8 cellular contexts compared by ENCODE assay signal in the genomic region with DNA sequence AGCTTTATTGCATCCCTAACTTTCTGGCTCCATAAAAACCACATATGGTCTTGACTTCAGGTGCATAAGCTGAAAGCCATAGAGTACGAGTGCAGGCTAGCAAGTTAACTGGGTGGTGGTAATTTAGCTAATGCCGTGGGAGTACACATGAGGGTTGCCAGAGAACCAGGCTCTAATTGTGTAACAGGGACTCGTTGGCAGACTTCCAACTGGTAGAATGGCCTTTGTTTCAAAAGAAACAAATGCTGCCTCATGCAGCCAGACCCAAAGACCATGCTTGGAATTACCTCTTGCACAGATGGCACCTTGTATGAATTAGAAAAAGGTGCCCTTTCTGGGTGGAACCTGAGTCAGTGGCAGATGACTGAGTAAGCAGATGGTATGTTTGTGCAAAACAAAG.
A peak's percentile ranks its signal among the peaks of the same experiment; 100 is the strongest.
DNase-seq lines count a peak whose midpoint lies in the region; ATAC-seq and TF ChIP-seq lines count a peak whose summit lies in the region.

No MANE protein-coding gene starts in this region.

- no peaks in the 10 kb centered on the region for H3K36me3 Mint-ChIP-seq in endodermal cell (ENCODE audit: low read depth)

- H3K4me3 ChIP-seq in brain microvascular endothelial cell (ENCODE audit: low read depth, low read length) (no peak overlapping the region), lung (no peak overlapping the region), endodermal cell (ENCODE audit: low read length) (no peak overlapping the region)

- peaks cover 2% of the 10 kb centered on the region for H3K27me3 Mint-ChIP-seq in endodermal cell (ENCODE audit: insufficient read depth)

- H3K4me1 ChIP-seq in lung (ENCODE audit: control insufficient read depth in 2 of 2, insufficient read depth in 2 of 2, low read length in 2 of 2) (peaks cover 3 to 11% of the 10 kb centered on the region in 2 donors), endodermal cell (ENCODE audit: control insufficient read depth, insufficient read depth, low read length) (no peaks in the 10 kb centered on the region)

- H3K9me3 Mint-ChIP-seq in endodermal cell, result peaks cover 6% of the 10 kb centered on the region

- DNase-seq in COR-L47 (lab: John Stamatoyannopoulos, UW) (peak; percentile 93), NCI-H2029 treated with DMSO at 0.1 percent for 48 hours (lab: John Stamatoyannopoulos, UW) (peak; percentile 78), brain microvascular endothelial cell (peak; percentile 17), lung (ENCODE audit: low spot score) (peak; percentile 56), endodermal cell (no peak), NAMALWA (ENCODE audit: low spot score) (no peak)
- DNase-seq in activated effector memory CD4-positive, alpha-beta T cell treated with Interleukin-2 at 50 U/mL for 16 hours, result no peak

- TF ChIP-seq CTCF in brain microvascular endothelial cell (IDR thresholded peaks at IDR 0.05; ENCODE audit: low read depth, low read length, missing control alignments) (no peak), lung (IDR thresholded peaks at IDR 0.05; ENCODE audit: control extremely low read depth, extremely low read depth) (no peak), endodermal cell (conservative IDR thresholded peaks at IDR 0.05) (no peak)

- no peak overlapping the region for H3K27ac Mint-ChIP-seq in endodermal cell

- H3K9me3 ChIP-seq in lung (ENCODE audit: control insufficient read depth in 2 of 2, insufficient read depth in 1 of 2, low read length in 1 of 2) (no peaks in the 10 kb centered on the region), endodermal cell (ENCODE audit: control insufficient read depth, low read length) (peaks cover 7% of the 10 kb centered on the region)

- H3K4me1 Mint-ChIP-seq in endodermal cell, result peaks cover 4% of the 10 kb centered on the region

- H3K9ac ChIP-seq in endodermal cell (ENCODE audit: extremely low read depth, low read length, poor library complexity, severe bottlenecking), result no peak overlapping the region

- H3K27ac ChIP-seq in brain microvascular endothelial cell (no peak overlapping the region), lung (ENCODE audit: low read depth in 1 of 2, low read length in 1 of 2) (peak overlapping the region in 1 of 2 donors; percentile 70), endodermal cell (ENCODE audit: low read depth, low read length) (no peak overlapping the region)

- no peak for ATAC-seq in lung (ENCODE audit: insufficient read depth, low FRiP score)
- ATAC-seq in HG03108 (IDR thresholded peaks at IDR 0.05; ENCODE audit: unreplicated experiment), result no peak

- in situ Hi-C loops in brain microvascular endothelial cell (cut with HindIII; ENCODE audit: low pct_ligation_motif_present, low sequenced_read_pairs), result no loop called here

- no peaks in the 10 kb centered on the region for H3K27me3 ChIP-seq in brain microvascular endothelial cell (replicated peaks)
- no peaks in the 10 kb centered on the region for H3K27me3 ChIP-seq in lung (ENCODE audit: control insufficient read depth, insufficient read depth)
- H3K27me3 ChIP-seq in endodermal cell (ENCODE audit: control insufficient read depth, insufficient read depth, low read length, poor library complexity, severe bottlenecking), result no peaks in the 10 kb centered on the region

- no peak overlapping the region for H3K4me3 Mint-ChIP-seq in endodermal cell

- WGBS in lung, 2 donors, result 13 to 20% methylated on average over 3 of the region's 3 CpGs
- WGBS in endodermal cell (ENCODE audit: insufficient coverage in 1 of 2, insufficient read length in 1 of 2), 2 experiments, result 84 to 94% methylated on average over 3 of the region's 3 CpGs

- H3K36me3 ChIP-seq in brain microvascular endothelial cell (replicated peaks) (no peaks in the 10 kb centered on the region), lung (ENCODE audit: control insufficient read depth in 2 of 2, insufficient read depth in 2 of 2, low read length in 2 of 2) (no peaks in the 10 kb centered on the region), endodermal cell (ENCODE audit: control insufficient read depth, insufficient read depth, low read length) (no peaks in the 10 kb centered on the region)

Comparison
In these comparisons a context has a peak if more than half of its experiments do, and no peak if none do; other contexts are left out.
1. DNase-seq: peak in COR-L47 (single experiment), NCI-H2029 treated with DMSO at 0.1 percent for 48 hours (single experiment), brain microvascular endothelial cell (single experiment) and lung (single experiment); none in endodermal cell (single experiment), activated effector memory CD4-positive, alpha-beta T cell treated with Interleukin-2 at 50 U/mL for 16 hours (single experiment) and NAMALWA (single experiment).